Comparison of ENCODE assay signal across 8 cellular contexts in genomic region chr6:90586675-90587638, GRCh38. TPM values are rescaled to one million over a fixed set of nuclear protein-coding genes. Genes with fewer than 3 reads are reported as not detected.
A peak's percentile ranks its signal among the peaks of the same experiment; 100 is the strongest.
DNase-seq lines count a peak whose midpoint lies in the region; ATAC-seq and TF ChIP-seq lines count a peak whose summit lies in the region.

Gene MAP3K7 (minus strand): TSS chr6:90587072. CDS start chr6:90586883, 189 bp downstream.

- no peaks in the 10 kb centered on the region for H3K36me3 ChIP-seq in prostate gland
- no peaks in the 10 kb centered on the region for H3K36me3 ChIP-seq in urinary bladder (ENCODE audit: insufficient read depth)

- H3K4me1 Mint-ChIP-seq in T-helper 17 cell, result peaks cover 27% of the 10 kb centered on the region

- peaks cover 17% of the 10 kb centered on the region for H3K27me3 Mint-ChIP-seq in T-helper 17 cell

- H3K27ac ChIP-seq in prostate gland, result peak within 1 kb of the TSS; percentile 95 to 96
- peak within 1 kb of the TSS; percentile 94 for H3K27ac ChIP-seq in urinary bladder (ENCODE audit: low read depth)

- peak within 1 kb of the TSS; percentile 98 for H3K27ac Mint-ChIP-seq in T-helper 17 cell

- DNase-seq in NCI-H1694 treated with DMSO at 0.1 percent for 48 hours (lab: John Stamatoyannopoulos, UW) (peak; percentile 76), T-helper 17 cell (peak; percentile 73 to 89 (median 83)), amygdala (lab: John Stamatoyannopoulos, UW) (peak; percentile 63 to 99 (median 90)), left ventricle myocardium superior (peak; percentile 92), prostate gland (ENCODE audit: low spot score) (peak; percentile 89)

- H3K36me3 Mint-ChIP-seq in T-helper 17 cell (ENCODE audit: low read depth), result no peaks in the 10 kb centered on the region

- peak within 1 kb of the TSS; percentile 97 to 99 for H3K4me3 ChIP-seq in prostate gland
- H3K4me3 ChIP-seq in urinary bladder (ENCODE audit: low read depth, low read length), result peak within 1 kb of the TSS; percentile 100

- ATAC-seq in HG02885 (IDR thresholded peaks at IDR 0.05; ENCODE audit: poor library complexity, unreplicated experiment) (peak; percentile 87), T-helper 17 cell (peak; percentile 88), left ventricle myocardium superior (peak; percentile 98)

- no peaks in the 10 kb centered on the region for H3K27me3 ChIP-seq in prostate gland (replicated peaks; ENCODE audit: insufficient read depth)

- peak within 1 kb of the TSS; percentile 95 for H3K4me3 Mint-ChIP-seq in T-helper 17 cell

- peak; percentile 84 for TF ChIP-seq POLR2A in GM15510 (IDR thresholded peaks at IDR 0.05; ENCODE audit: borderline replicate concordance, extremely low read depth, insufficient read length)
- TF ChIP-seq POLR2A in prostate gland (IDR thresholded peaks at IDR 0.05), result peak; percentile 52

- H3K4me1 ChIP-seq in prostate gland (replicated peaks), result no peaks in the 10 kb centered on the region
- no peaks in the 10 kb centered on the region for H3K4me1 ChIP-seq in urinary bladder (ENCODE audit: insufficient read depth)

- no peak for TF ChIP-seq CTCF in prostate gland (IDR thresholded peaks at IDR 0.05)

- WGBS in prostate gland, result under 1% methylated on average over 60 of the region's 70 CpGs
- under 1% methylated on average over 70 of the region's 70 CpGs for WGBS in urinary bladder

- H3K9me3 ChIP-seq in T-helper 17 cell (ENCODE audit: control insufficient read depth, low read length, poor library complexity, severe bottlenecking) (no peaks in the 10 kb centered on the region), prostate gland (no peaks in the 10 kb centered on the region)

- intact Hi-C loops in left ventricle myocardium superior (cut with micrococcal nuclease), result no loop called here
- intact Hi-C loops in prostate gland (cut with DNase I), result no loop called here

RNA-seq across cellular contexts. Expression of gene MAP3K7, which starts in this region (rescaled TPM):
- total RNA-seq in T-helper 17 cell (10 to 100 TPM; 16.0 to 16.6 TPM), left ventricle myocardium superior (16.4 TPM), prostate gland (10 to 100 TPM; 22.2 to 31.0 TPM), urinary bladder (63.2 TPM)
- 15.4 TPM for polyA plus RNA-seq in urinary bladder

Comparison
In these comparisons a context has a peak if more than half of its experiments do, and no peak if none do; other contexts are left out.
1. Peak in every context shown above with its lines: DNase-seq, ATAC-seq, H3K4me3 ChIP-seq and H3K27ac ChIP-seq.